8 cellular contexts compared by ENCODE assay signal in genomic region chr7:87933953-87934698, GRCh38. TPM values are rescaled to one million over a fixed set of nuclear protein-coding genes. Genes with fewer than 3 reads are reported as not detected.
DNase-seq lines count a peak whose midpoint lies in the region; ATAC-seq and TF ChIP-seq lines count a peak whose summit lies in the region.

Gene ADAM22, plus strand, starts transcription at chr7:87934251. Its CDS starts 215 bp downstream, at chr7:87934466.

- intact Hi-C loops in ascending aorta (cut with DNase I): loop anchor here (2.0 kb wide), 1 partner anchor 57 kb away; the partner anchor contains the start of genes DBF4 and SLC25A40

- TF ChIP-seq CTCF in ascending aorta (IDR thresholded peaks at IDR 0.05): no peak

- ATAC-seq in GM18499 (IDR thresholded peaks at IDR 0.05; ENCODE audit: insufficient read depth, unreplicated experiment) (peak; percentile 92), HG02885 (IDR thresholded peaks at IDR 0.05; ENCODE audit: poor library complexity, unreplicated experiment) (peak; percentile 96), T-helper 17 cell (peak; percentile 94)

- no peaks in the 10 kb centered on the region for H3K4me1 ChIP-seq in ascending aorta

- no peaks in the 10 kb centered on the region for H3K36me3 ChIP-seq in ascending aorta

- peak within 1 kb of the TSS; percentile 90 for H3K4me3 Mint-ChIP-seq in T-helper 17 cell

- H3K4me1 Mint-ChIP-seq in T-helper 17 cell: peaks cover 12% of the 10 kb centered on the region

- DNase-seq in NCI-H146 treated with DMSO at 0.1 percent for 48 hours (lab: John Stamatoyannopoulos, UW; ENCODE audit: unreplicated experiment) (peak; percentile 85), T-helper 17 cell (peak; percentile 57 to 63 (median 62)), ascending aorta (ENCODE audit: low spot score in 2 of 2) (peak; percentile 29 to 88), hepatic stellate cell (ENCODE audit: low spot score) (peak; percentile 43), renal cortical epithelial cell (ENCODE audit: low read depth) (peak; percentile 72), mesenteric fat pad (ENCODE audit: low spot score) (no peak)

- H3K27me3 ChIP-seq in ascending aorta: no peaks in the 10 kb centered on the region

- no peak within 1 kb of the TSS for H3K27ac ChIP-seq in ascending aorta

- peak within 1 kb of the TSS; percentile 56 for H3K27ac Mint-ChIP-seq in T-helper 17 cell

- H3K9me3 ChIP-seq in T-helper 17 cell (ENCODE audit: control insufficient read depth, low read length, poor library complexity, severe bottlenecking): no peaks in the 10 kb centered on the region
- no peaks in the 10 kb centered on the region for H3K9me3 ChIP-seq in ascending aorta

- no peaks in the 10 kb centered on the region for H3K27me3 Mint-ChIP-seq in T-helper 17 cell

- peak within 1 kb of the TSS; percentile 70 to 78 for H3K4me3 ChIP-seq in ascending aorta

- H3K36me3 Mint-ChIP-seq in T-helper 17 cell (ENCODE audit: low read depth): peaks cover 3% of the 10 kb centered on the region

RNA-seq across cellular contexts. Expression of gene ADAM22, which starts in this region (rescaled TPM):
- total RNA-seq in T-helper 17 cell (1 to 10 TPM; 2.0 to 3.0 TPM), ascending aorta (0.85 TPM), renal cortical epithelial cell (1.2 and 1.6 TPM in 2 replicates), mesenteric fat pad (2.3 TPM)

Comparison
In these comparisons a context has a peak if more than half of its experiments do, and no peak if none do; other contexts are left out.
1. Peak in DNase-seq and H3K4me3 ChIP-seq in ascending aorta; RNA of the gene not detected or under 1 TPM.